In the genomic region with DNA sequence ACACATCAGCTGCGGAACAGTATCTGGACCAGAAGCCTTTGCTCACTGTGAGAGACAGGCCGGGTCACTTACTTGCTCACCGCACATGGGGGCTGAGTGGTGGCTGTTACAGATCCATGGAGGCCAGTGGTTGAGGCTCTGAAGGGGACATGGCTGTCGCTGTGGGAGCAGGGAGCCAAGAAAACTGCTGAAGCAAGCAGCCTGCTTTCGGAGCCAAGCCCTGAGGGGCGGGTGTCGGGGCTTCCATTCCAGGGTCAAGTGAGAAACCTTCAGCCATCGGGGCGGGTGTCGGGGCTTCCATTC, we compare ENCODE assay signal across 24 cellular contexts.
"Had no signal": no experiment of that assay in that cellular context is flagged by ENCODE, and none has a peak within 500 bp of the region (broad histone marks: within the 10 kb centered on the region; RNA-seq: fewer than 3 reads in every experiment).

No MANE protein-coding gene starts in this region.

- H3K36me3 Mint-ChIP-seq: brain had no signal

- H3K4me1 Mint-ChIP-seq: brain had no signal

- H3K27ac Mint-ChIP-seq: activated naive CD8-positive, alpha-beta T cell; brain; natural killer cell treated with Interleukin-12 subunit alpha and Interleukin-12 subunit beta and Interleukin-15 and Interleukin-18, amount 100 ng/mL, for 72 hours had no signal

- H3K27me3 ChIP-seq: cardiac muscle cell, gastrocnemius medialis, testis, transverse colon had no signal

- H3K9me3 ChIP-seq: testis had no signal

- H3K4me1 ChIP-seq: gastrocnemius medialis, left lung, testis, transverse colon had no signal

- H3K27me3 Mint-ChIP-seq: activated naive CD8-positive, alpha-beta T cell had no signal

- ATAC-seq: gastrocnemius medialis; stimulated activated naive CD8-positive, alpha-beta T cell treated with anti-CD3 and anti-CD28 coated beads, Interleukin-15, Interleukin-2, amounts not matched to agents 100 U/mL and 50 U/mL, for 24 hours had no signal

- H3K4me3 ChIP-seq: cardiac muscle cell, coronary artery, dorsolateral prefrontal cortex, gastrocnemius medialis, left lung, mucosa of descending colon, skin epidermis, testis, transverse colon had no signal

- H3K4me3 Mint-ChIP-seq: activated naive CD8-positive, alpha-beta T cell; brain; natural killer cell treated with Interleukin-12 subunit alpha and Interleukin-12 subunit beta and Interleukin-15 and Interleukin-18, amount 100 ng/mL, for 72 hours had no signal

- DNase-seq: activated CD4-positive, alpha-beta T cell treated with anti-CD3 and anti-CD28 coated beads for 4 hours; activated CD4-positive, alpha-beta T cell treated with anti-CD3 and anti-CD28 coated beads, Interleukin-2, amount 50 U/mL, for 4 hours; activated CD8-positive, alpha-beta memory T cell treated with anti-CD3 and anti-CD28 coated beads for 24 hours; activated effector memory CD4-positive, alpha-beta T cell treated with Interleukin-2 at 50 U/mL for 16 hours; activated naive CD4-positive, alpha-beta T cell treated with Interleukin-2 at 50 U/mL for 16 hours; cerebellar nuclear complex; dorsolateral prefrontal cortex; effector memory CD4-positive, alpha-beta T cell; gastrocnemius medialis; glutamatergic neuron; left lung; stimulated activated CD4-positive, alpha-beta T cell treated with anti-CD3 and anti-CD28 coated beads, Interleukin-12 subunit alpha, Interleukin-12 subunit beta, amount 100 ng/mL, for 4 hours; stimulated activated CD4-positive, alpha-beta T cell treated with anti-CD3 and anti-CD28 coated beads, Interleukin-4, amount 100 ng/mL, for 1 hour had no signal

- H3K36me3 ChIP-seq: cardiac muscle cell, gastrocnemius medialis, left lung, neutrophil, transverse colon had no signal

- H3K27ac ChIP-seq: cardiac muscle cell, coronary artery, dorsolateral prefrontal cortex, gastrocnemius medialis, left lung, neutrophil, skin epidermis, testis, transverse colon had no signal
